Comparison of ENCODE assay signal across 9 cellular contexts in the genomic region with DNA sequence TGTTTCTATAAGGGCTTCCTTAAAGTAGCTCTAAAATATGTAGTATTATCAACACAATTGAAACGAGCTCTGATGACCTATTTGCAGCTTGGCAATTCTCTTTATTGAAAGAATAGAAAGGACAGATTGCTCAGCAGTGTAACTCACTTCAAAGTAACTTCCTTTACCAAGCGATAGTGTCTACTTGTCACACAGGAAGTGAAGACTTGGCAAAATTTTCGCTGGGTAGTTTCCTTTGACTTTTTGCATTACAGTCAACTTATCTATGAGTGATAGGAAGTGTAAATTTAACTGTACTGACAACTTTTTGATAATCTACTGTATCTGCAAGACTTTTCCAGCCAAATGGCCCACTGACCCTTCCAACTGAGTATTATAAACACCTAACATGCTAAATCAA. TPM values are rescaled to one million over a fixed set of nuclear protein-coding genes. Genes with fewer than 3 reads are reported as not detected.
A peak's percentile ranks its signal among the peaks of the same experiment; 100 is the strongest.
DNase-seq lines count a peak whose midpoint lies in the region; ATAC-seq and TF ChIP-seq lines count a peak whose summit lies in the region.
"Had no signal": no experiment of that assay in that cellular context is flagged by ENCODE, and none has a peak within 500 bp of the region (broad histone marks: within the 10 kb centered on the region; RNA-seq: fewer than 3 reads in every experiment).

No MANE protein-coding gene starts in this region.

- no peak overlapping the region for H3K4me2 ChIP-seq in mesenchymal stem cell (ENCODE audit: low read length, poor library complexity, severe bottlenecking)
- H3K4me2 ChIP-seq: hepatocyte had no signal

- 70% methylated on average over 2 of the region's 3 CpGs for WGBS in mesenchymal stem cell

- no peak overlapping the region for H4K91ac ChIP-seq in mesenchymal stem cell (ENCODE audit: low read length)

- no peak overlapping the region for H3K4ac ChIP-seq in mesenchymal stem cell (ENCODE audit: low read depth in 1 of 2, low read length in 2 of 2)

- H3K14ac ChIP-seq in mesenchymal stem cell (ENCODE audit: low read length in 2 of 2) = no peak overlapping the region

- no peaks in the 10 kb centered on the region for H3K79me1 ChIP-seq in mesenchymal stem cell (replicated peaks; ENCODE audit: low read length, poor library complexity, severe bottlenecking)

- ATAC-seq in GM18508 (IDR thresholded peaks at IDR 0.05; ENCODE audit: insufficient read depth, unreplicated experiment) (peak; percentile 83), GM21447 (IDR thresholded peaks at IDR 0.05; ENCODE audit: unreplicated experiment) (peak; percentile 78), HG03469 (IDR thresholded peaks at IDR 0.05; ENCODE audit: unreplicated experiment) (peak; percentile 73), left ventricle myocardium superior (peak; percentile 68)

- no peak overlapping the region for H3K18ac ChIP-seq in mesenchymal stem cell (ENCODE audit: low read depth in 1 of 2, low read length in 2 of 2)

- no peak for DNase-seq in left ventricle myocardium superior
- no peak for DNase-seq in H4 (ENCODE audit: low spot score)
- DNase-seq in mesenchymal stem cell = no peak
- no peak for DNase-seq in tibial artery
- no peak for DNase-seq in anterior cingulate cortex (lab: John Stamatoyannopoulos, UW)

- H2BK15ac ChIP-seq in mesenchymal stem cell (ENCODE audit: low read depth, poor library complexity, severe bottlenecking) = no peak overlapping the region

- H3K23ac ChIP-seq in mesenchymal stem cell (ENCODE audit: low read length in 2 of 2) = no peak overlapping the region

- no peaks in the 10 kb centered on the region for H3K9me3 ChIP-seq in mesenchymal stem cell (ENCODE audit: control insufficient read depth, low read length)
- no peaks in the 10 kb centered on the region for H3K9me3 ChIP-seq in tibial artery

- intact Hi-C loops in left ventricle myocardium superior (cut with micrococcal nuclease) = no loop called here
- intact Hi-C loops in tibial artery (cut with DNase I; ENCODE audit: low total_unique reads) = no loop called here

- H3K27me3 ChIP-seq in mesenchymal stem cell (ENCODE audit: control insufficient read depth in 1 of 2, insufficient read depth in 1 of 2, low read length in 2 of 2) (no peaks in the 10 kb centered on the region), tibial artery (no peaks in the 10 kb centered on the region)
- H3K27me3 ChIP-seq: hepatocyte had no signal

- H3K4me1 ChIP-seq in mesenchymal stem cell (ENCODE audit: control insufficient read depth, insufficient read depth, low read depth, low read length) (peaks cover 6% of the 10 kb centered on the region), tibial artery (peaks cover 0 to 1% (median 0%) of the 10 kb centered on the region in 4 donors)

- H3K36me3 ChIP-seq in mesenchymal stem cell (ENCODE audit: control insufficient read depth in 1 of 2, insufficient read depth in 2 of 2, low read depth in 1 of 2, low read length in 2 of 2) = no peaks in the 10 kb centered on the region
- no peaks in the 10 kb centered on the region for H3K36me3 ChIP-seq in tibial artery

- H3K9ac ChIP-seq in mesenchymal stem cell (ENCODE audit: low read length) = no peak overlapping the region

- H4K8ac ChIP-seq in mesenchymal stem cell (ENCODE audit: low read length) = no peak overlapping the region

- H2BK12ac ChIP-seq in mesenchymal stem cell (ENCODE audit: low read length in 2 of 2) = no peak overlapping the region

- H2AK5ac ChIP-seq in mesenchymal stem cell (ENCODE audit: low read length, severe bottlenecking) = no peak overlapping the region

- H3K27ac ChIP-seq in mesenchymal stem cell (ENCODE audit: low read length, poor library complexity, severe bottlenecking) (no peak overlapping the region), tibial artery (no peak overlapping the region)
- H3K27ac ChIP-seq: hepatocyte had no signal

- H2BK5ac ChIP-seq in mesenchymal stem cell (ENCODE audit: low read depth, low read length, poor library complexity, severe bottlenecking) = no peak overlapping the region

- H2BK120ac ChIP-seq in mesenchymal stem cell (ENCODE audit: low read depth, low read length) = no peak overlapping the region

- H2AFZ ChIP-seq in mesenchymal stem cell (ENCODE audit: low read depth, low read length) = no peak overlapping the region
- H2AFZ ChIP-seq: hepatocyte had no signal

- H3K4me3 ChIP-seq in mesenchymal stem cell (ENCODE audit: insufficient read depth in 1 of 2, low read depth in 1 of 2, low read length in 2 of 2) = no peak overlapping the region
- no peak overlapping the region for H3K4me3 ChIP-seq in tibial artery
- H3K4me3 ChIP-seq: hepatocyte had no signal

- TF ChIP-seq CTCF in tibial artery (IDR thresholded peaks at IDR 0.05) = no peak

RNA-seq across cellular contexts. Expression of gene SLC9A9, which starts 22.8 kb away (rescaled TPM):
- total RNA-seq in left ventricle myocardium superior = 5.6 TPM
- 9.7 and 10.8 TPM in 2 replicates for total RNA-seq in H4 (2014; rRNA removed; shearing (Covaris generic))
- 6.2 TPM for polyA plus RNA-seq in mesenchymal stem cell (2013, experiment 1 of 2)
- 6.2 TPM for polyA plus RNA-seq in mesenchymal stem cell (2013, experiment 2 of 2)
